33 cellular contexts compared by ENCODE assay signal in the genomic region with DNA sequence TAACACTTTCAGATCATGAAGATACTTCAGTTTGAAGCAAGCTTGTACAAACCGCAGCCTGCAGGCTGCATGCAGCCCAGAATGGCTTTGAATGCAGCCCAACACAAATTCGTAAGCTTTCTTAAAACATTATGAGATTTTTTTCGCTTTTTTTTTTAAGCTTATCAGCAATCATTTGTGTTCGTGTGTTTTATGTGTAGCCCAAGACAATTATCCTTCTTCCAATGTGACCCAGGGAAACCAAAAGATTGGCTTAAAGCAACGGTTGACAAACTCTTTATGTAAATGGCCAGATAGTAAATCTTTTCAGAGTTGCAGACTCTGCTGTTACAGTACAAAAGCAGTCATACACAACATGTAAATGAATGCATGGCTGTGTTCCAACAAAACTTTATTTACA.
"Had no signal": no experiment of that assay in that cellular context is flagged by ENCODE, and none has a peak within 500 bp of the region (broad histone marks: within the 10 kb centered on the region; RNA-seq: fewer than 3 reads in every experiment).

No MANE protein-coding gene starts in this region.

- ATAC-seq: activated naive CD8-positive, alpha-beta T cell treated with anti-CD3 and anti-CD28 coated beads, Interleukin-2, amount 50 U/mL, for 24 hours; activated T-cell treated with anti-CD3 and anti-CD28 coated beads, Interleukin-2, amount 50 U/mL, for 4 hours; K562; Panc1 had no signal

- H3K4me1 Mint-ChIP-seq: activated B cell treated with CpG ODN at 0.5 μM for 24 hours; activated naive CD4-positive, alpha-beta T cell treated with anti-CD3 and anti-CD28 coated beads, Interleukin-2, amount 10 ng/mL, durations not matched to agents 7 days and 5 days; activated naive CD8-positive, alpha-beta T cell treated with anti-CD3 and anti-CD28 coated beads, Interleukin-2, amount 50 U/mL, for 24 hours had no signal

- DNase-seq: activated B cell treated with CpG ODN at 0.5 μM for 24 hours; activated CD4-positive, alpha-beta memory T cell treated with anti-CD3 and anti-CD28 coated beads for 36 hours; activated CD4-positive, alpha-beta T cell treated with anti-CD3 and anti-CD28 coated beads for 4 hours; activated CD4-positive, alpha-beta T cell treated with anti-CD3 and anti-CD28 coated beads, Interleukin-2, amount 50 U/mL, for 1 hour; activated CD4-positive, CD25-positive, alpha-beta regulatory T cell treated with anti-CD3 and anti-CD28 coated beads, Interleukin-2, amount 50 U/mL, for 72 hours; activated CD8-positive, alpha-beta memory T cell treated with anti-CD3 and anti-CD28 coated beads, Interleukin-2, amount 50 U/mL, for 4 hours; activated effector memory CD4-positive, alpha-beta T cell treated with Interleukin-2 at 50 U/mL for 16 hours; activated naive CD4-positive, alpha-beta T cell treated with anti-CD3 and anti-CD28 coated beads, Interleukin-2, amount 10 ng/mL, durations not matched to agents 7 days and 5 days; activated naive CD8-positive, alpha-beta T cell treated with anti-CD3 and anti-CD28 coated beads, Interleukin-2, amount 50 U/mL, for 24 hours; activated T-cell treated with anti-CD3 and anti-CD28 coated beads for 4 hours; activated T-cell treated with anti-CD3 and anti-CD28 coated beads, Interleukin-2, amount 50 U/mL, for 4 hours; anterior cingulate cortex; NCI-H1105 treated with DMSO at 0.1 percent for 48 hours; NCI-H1436; NCI-H1694; NCI-H1930; NCI-H2081 treated with DMSO at 0.1 percent for 48 hours; NCI-H2227 treated with DMSO at 0.1 percent for 48 hours; NCI-H446; NCI-H510A treated with DMSO at 0.1 percent for 48 hours; NCI-H69; NCI-H82; SHP77; SW 1271; T-helper 1 cell; T-helper 2 cell; T-helper 9 cell had no signal

- H3K9me3 ChIP-seq: SJSA1 had no signal

- H3K9me3 Mint-ChIP-seq: activated B cell treated with CpG ODN at 0.5 μM for 24 hours; activated CD4-positive, alpha-beta memory T cell treated with anti-CD3 and anti-CD28 coated beads for 36 hours; activated naive CD4-positive, alpha-beta T cell treated with anti-CD3 and anti-CD28 coated beads, Interleukin-2, amount 10 ng/mL, durations not matched to agents 7 days and 5 days; activated naive CD8-positive, alpha-beta T cell treated with anti-CD3 and anti-CD28 coated beads, Interleukin-2, amount 50 U/mL, for 24 hours; activated T-cell treated with anti-CD3 and anti-CD28 coated beads, Interleukin-2, amount 50 U/mL, for 4 hours; activated T-helper 1 cell treated with anti-CD3 and anti-CD28 coated beads, Interleukin-12 subunit alpha, Interleukin-12 subunit beta, Interleukin-2, Interleukin-4 antibody, amounts not matched to agents 30 ng/mL and 10 ng/mL and 1 ng/mL, durations not matched to agents 14 hours and 24 hours and 36 hours had no signal

- H3K27ac ChIP-seq: SJSA1, VCaP had no signal

- H3K27me3 Mint-ChIP-seq: activated naive CD8-positive, alpha-beta T cell had no signal

- H3K4me3 Mint-ChIP-seq: activated B cell treated with CpG ODN at 0.5 μM for 24 hours; activated CD4-positive, alpha-beta memory T cell treated with anti-CD3 and anti-CD28 coated beads for 36 hours; activated naive CD4-positive, alpha-beta T cell treated with anti-CD3 and anti-CD28 coated beads, Interleukin-2, amount 10 ng/mL, durations not matched to agents 7 days and 5 days; activated naive CD8-positive, alpha-beta T cell; activated naive CD8-positive, alpha-beta T cell treated with anti-CD3 and anti-CD28 coated beads, Interleukin-2, amount 50 U/mL, for 24 hours; activated T-cell treated with anti-CD3 and anti-CD28 coated beads, Interleukin-2, amount 50 U/mL, for 4 hours; activated T-helper 1 cell treated with anti-CD3 and anti-CD28 coated beads, Interleukin-12 subunit alpha, Interleukin-12 subunit beta, Interleukin-2, Interleukin-4 antibody, amounts not matched to agents 30 ng/mL and 10 ng/mL and 1 ng/mL, durations not matched to agents 14 hours and 24 hours and 36 hours had no signal

- H3K27ac Mint-ChIP-seq: activated B cell treated with CpG ODN at 0.5 μM for 24 hours; activated CD4-positive, alpha-beta memory T cell treated with anti-CD3 and anti-CD28 coated beads for 36 hours; activated naive CD4-positive, alpha-beta T cell treated with anti-CD3 and anti-CD28 coated beads, Interleukin-2, amount 10 ng/mL, durations not matched to agents 7 days and 5 days; activated naive CD8-positive, alpha-beta T cell; activated naive CD8-positive, alpha-beta T cell treated with anti-CD3 and anti-CD28 coated beads, Interleukin-2, amount 50 U/mL, for 24 hours; activated T-helper 1 cell treated with anti-CD3 and anti-CD28 coated beads, Interleukin-12 subunit alpha, Interleukin-12 subunit beta, Interleukin-2, Interleukin-4 antibody, amounts not matched to agents 30 ng/mL and 10 ng/mL and 1 ng/mL, durations not matched to agents 14 hours and 24 hours and 36 hours had no signal

- H3K4me1 ChIP-seq: SJSA1 had no signal

- H3K36me3 Mint-ChIP-seq: activated CD4-positive, alpha-beta memory T cell treated with anti-CD3 and anti-CD28 coated beads for 36 hours; activated naive CD4-positive, alpha-beta T cell treated with anti-CD3 and anti-CD28 coated beads, Interleukin-2, amount 10 ng/mL, durations not matched to agents 7 days and 5 days; activated naive CD8-positive, alpha-beta T cell had no signal

- FAIRE-seq: K562 had no signal

- H3K4me3 ChIP-seq: K562, SJSA1 had no signal
